Comparison of ENCODE assay signal across 1 cellular context in the genomic region with DNA sequence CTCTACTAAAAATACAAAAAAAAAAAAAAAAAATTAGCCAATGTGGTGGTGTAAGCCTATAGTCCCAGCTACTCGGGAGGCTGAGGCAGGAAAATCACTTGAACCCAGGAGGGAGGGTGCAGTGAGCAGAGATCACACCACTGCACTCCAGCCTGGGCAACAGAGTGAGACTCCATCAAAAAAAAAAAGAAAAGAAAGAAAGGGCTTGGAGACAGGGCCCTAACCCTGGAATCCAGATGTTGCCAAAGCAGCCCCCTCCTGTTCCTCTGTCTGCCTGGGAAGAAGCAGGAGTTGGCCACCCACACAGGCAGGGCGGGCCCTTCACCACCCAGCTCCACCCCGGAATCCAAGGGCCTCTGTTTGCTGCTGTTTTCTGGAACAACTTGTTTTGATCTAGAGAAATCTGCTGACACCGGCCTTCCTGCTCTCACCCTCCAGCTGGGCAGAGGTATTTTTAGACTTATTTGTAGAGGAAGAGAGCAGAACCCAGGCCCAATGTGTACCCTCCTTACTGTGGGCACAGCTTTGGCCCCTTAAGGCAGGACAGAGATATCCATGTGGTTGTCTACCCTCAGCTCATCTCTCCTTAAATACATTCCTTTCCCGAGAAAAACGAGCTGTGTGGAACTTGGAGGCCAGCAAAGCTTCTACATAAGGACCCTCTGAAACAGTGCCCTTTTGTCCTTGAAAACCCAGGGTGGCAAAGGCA.
TF ChIP-seq lines count a peak whose summit lies in the region.

No MANE protein-coding gene starts in this region.

TF ChIP-seq in IMR-90, 13 proteins besides CTCF, POLR2A, EP300 and RAD21 (continued from another document):
- TF ChIP-seq, protein P1, sequence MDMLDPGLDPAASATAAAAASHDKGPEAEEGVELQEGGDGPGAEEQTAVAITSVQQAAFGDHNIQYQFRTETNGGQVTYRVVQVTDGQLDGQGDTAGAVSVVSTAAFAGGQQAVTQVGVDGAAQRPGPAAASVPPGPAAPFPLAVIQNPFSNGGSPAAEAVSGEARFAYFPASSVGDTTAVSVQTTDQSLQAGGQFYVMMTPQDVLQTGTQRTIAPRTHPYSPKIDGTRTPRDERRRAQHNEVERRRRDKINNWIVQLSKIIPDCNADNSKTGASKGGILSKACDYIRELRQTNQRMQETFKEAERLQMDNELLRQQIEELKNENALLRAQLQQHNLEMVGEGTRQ (IDR thresholded peaks at IDR 0.05; ENCODE audit: low read depth, low read length), result no peak
- TF ChIP-seq SMC3 (IDR thresholded peaks at IDR 0.05; ENCODE audit: low read depth, low read length), result no peak
- no peak for TF ChIP-seq BHLHE40 (IDR thresholded peaks at IDR 0.05; ENCODE audit: low read depth, low read length)
- no peak; the same call in 1 of the 2 replicates for TF ChIP-seq MAZ (IDR thresholded peaks at IDR 0.05; ENCODE audit: borderline replicate concordance, low read depth, low read length)
